ENCODE assay signal across 8 cellular contexts in genomic region chr15:65610871-65611718, GRCh38. TPM values are rescaled to one million over a fixed set of nuclear protein-coding genes. Genes with fewer than 3 reads are reported as not detected.
A peak's percentile ranks its signal among the peaks of the same experiment; 100 is the strongest.
DNase-seq lines count a peak whose midpoint lies in the region; ATAC-seq and TF ChIP-seq lines count a peak whose summit lies in the region.

Gene INTS14, minus strand, starts transcription at chr15:65611131. Its CDS starts 3,751 bp downstream, at chr15:65607380.

- peak within 1 kb of the TSS; percentile 86 for H3K9ac ChIP-seq in fibroblast of lung (ENCODE audit: insufficient read depth, low read length)

- peak; percentile 97 for DNase-seq in ELR (ENCODE audit: low read depth)
- DNase-seq in H4 (ENCODE audit: low spot score) = peak; percentile 92
- DNase-seq in LNCaP clone FGC (ENCODE audit: low read depth) = peak; percentile 89
- DNase-seq in RWPE1 (ENCODE audit: low spot score) = peak; percentile 97
- peak; percentile 96 to 97 for DNase-seq in fibroblast of lung (ENCODE audit: low read depth in 2 of 2)
- peak; percentile 83 to 91 (median 86) for DNase-seq in naive thymus-derived CD8-positive, alpha-beta T cell
- peak; percentile 53 to 87 (median 81) for DNase-seq in stimulated activated naive CD4-positive, alpha-beta T cell (lab: John Stamatoyannopoulos, UW)

- H3K9me3 ChIP-seq in fibroblast of lung (ENCODE audit: control insufficient read depth, insufficient read depth, low read depth, low read length) = no peaks in the 10 kb centered on the region

- H3K4me1 ChIP-seq in fibroblast of lung (ENCODE audit: control insufficient read depth, extremely low read depth, insufficient read depth, low read length) = peaks cover 9% of the 10 kb centered on the region

- H3K36me3 Mint-ChIP-seq in activated T-helper 17 cell treated with anti-CD3 and anti-CD28 coated beads, Interleukin-2, amount 50 U/mL, for 72 hours (ENCODE audit: low read depth) = peaks cover 13% of the 10 kb centered on the region
- H3K36me3 Mint-ChIP-seq in naive thymus-derived CD8-positive, alpha-beta T cell = peaks cover 0 to 10% (median 2%) of the 10 kb centered on the region in 3 donors

- H3K27ac ChIP-seq in RWPE1 (peak within 1 kb of the TSS; percentile 93), fibroblast of lung (ENCODE audit: insufficient read depth, low read length) (peak within 1 kb of the TSS; percentile 83)

- H3K4me3 ChIP-seq in LNCaP clone FGC (ENCODE audit: low read depth, low read length) = peak within 1 kb of the TSS; percentile 94
- peak within 1 kb of the TSS; percentile 70 to 99 (median 84) for H3K4me3 ChIP-seq in fibroblast of lung (replicated peaks in 1 of 4; ENCODE audit: control extremely low read depth in 1 of 4, insufficient read depth in 1 of 4, low read depth in 3 of 4, low read length in 4 of 4)

- peaks cover 13% of the 10 kb centered on the region for H3K4me1 Mint-ChIP-seq in activated T-helper 17 cell treated with anti-CD3 and anti-CD28 coated beads, Interleukin-2, amount 50 U/mL, for 72 hours
- H3K4me1 Mint-ChIP-seq in naive thymus-derived CD8-positive, alpha-beta T cell = peaks cover 15 to 49% (median 42%) of the 10 kb centered on the region in 4 donors

- no peaks in the 10 kb centered on the region for H4K20me1 ChIP-seq in fibroblast of lung (ENCODE audit: control insufficient read depth, extremely low read depth, insufficient read depth, low read length)

- TF ChIP-seq CTCF in LNCaP clone FGC (IDR thresholded peaks at IDR 0.05; ENCODE audit: control insufficient read depth, extremely low read depth, insufficient read depth) (peak; percentile 81), RWPE1 (conservative IDR thresholded peaks at IDR 0.05; ENCODE audit: low read depth) (peak; percentile 80), fibroblast of lung (conservative IDR thresholded peaks at IDR 0.05 in 1 of 2, IDR thresholded peaks at IDR 0.05 in 1 of 2; ENCODE audit: low read depth in 1 of 2, low read length in 2 of 2) (peak in 1 of 2 donors; percentile 50)

- H2AFZ ChIP-seq in fibroblast of lung (ENCODE audit: low read length) = peak within 1 kb of the TSS; percentile 98

- H3K79me2 ChIP-seq in fibroblast of lung (ENCODE audit: control insufficient read depth, insufficient read depth, low read length) = peaks cover 23% of the 10 kb centered on the region

- peak within 1 kb of the TSS; percentile 98 for H3K27ac Mint-ChIP-seq in activated T-helper 17 cell treated with anti-CD3 and anti-CD28 coated beads, Interleukin-2, amount 50 U/mL, for 72 hours
- peak within 1 kb of the TSS; percentile 94 to 100 (median 98) for H3K27ac Mint-ChIP-seq in naive thymus-derived CD8-positive, alpha-beta T cell

- peak within 1 kb of the TSS; percentile 86 for H3K4me2 ChIP-seq in fibroblast of lung (ENCODE audit: extremely low read depth, insufficient read depth, low read length)

- H3K27me3 Mint-ChIP-seq in activated T-helper 17 cell treated with anti-CD3 and anti-CD28 coated beads, Interleukin-2, amount 50 U/mL, for 72 hours = no peaks in the 10 kb centered on the region
- no peaks in the 10 kb centered on the region for H3K27me3 Mint-ChIP-seq in naive thymus-derived CD8-positive, alpha-beta T cell

- peak; percentile 99 for ATAC-seq in activated T-helper 17 cell treated with anti-CD3 and anti-CD28 coated beads, Interleukin-2, amount 50 U/mL, for 72 hours (replicated peaks)
- peak; percentile 95 for ATAC-seq in naive thymus-derived CD8-positive, alpha-beta T cell

- CTCF ChIA-PET in RWPE1 (lab: Yijun Ruan, JAX) = interaction anchor here (0.6 to 1.3 kb wide), 6 partner anchors 31 to 568 kb away, joined by 3 to 5 read pairs (median 3); no protein-coding TSS in a partner anchor

- peak within 1 kb of the TSS; percentile 97 for H3K4me3 Mint-ChIP-seq in activated T-helper 17 cell treated with anti-CD3 and anti-CD28 coated beads, Interleukin-2, amount 50 U/mL, for 72 hours
- peak within 1 kb of the TSS; percentile 92 to 99 (median 97) for H3K4me3 Mint-ChIP-seq in naive thymus-derived CD8-positive, alpha-beta T cell

- no peaks in the 10 kb centered on the region for H3K9me3 Mint-ChIP-seq in activated T-helper 17 cell treated with anti-CD3 and anti-CD28 coated beads, Interleukin-2, amount 50 U/mL, for 72 hours
- no peaks in the 10 kb centered on the region for H3K9me3 Mint-ChIP-seq in naive thymus-derived CD8-positive, alpha-beta T cell

- H3K27me3 ChIP-seq in fibroblast of lung (ENCODE audit: control insufficient read depth, insufficient read depth, low read length) = no peaks in the 10 kb centered on the region

- POLR2A ChIA-PET in RWPE1 (lab: Yijun Ruan, JAX; ENCODE audit: low non-redundant PET) = interaction anchor here (0.7 to 0.9 kb wide), 3 partner anchors 18 to 723 kb away, joined by 3 read pairs; no protein-coding TSS in a partner anchor
- POLR2A ChIA-PET in naive thymus-derived CD8-positive, alpha-beta T cell (lab: Charles Lee) = interaction anchor here (0.6 to 2.7 kb wide), 18 partner anchors 11 to 894 kb away, joined by 3 to 21 read pairs (median 3); partner anchors contain the start of genes DPP8, HACD3, RAB11A and RNU5B-1

- no peaks in the 10 kb centered on the region for H3K36me3 ChIP-seq in fibroblast of lung (ENCODE audit: control insufficient read depth, insufficient read depth, low read length)

RNA-seq across cellular contexts. Expression of gene INTS14, which starts in this region (rescaled TPM):
- 47.0 and 57.1 TPM in 2 replicates for total RNA-seq in H4 (2014; rRNA removed; shearing (Covaris generic))
- total RNA-seq in activated T-helper 17 cell treated with anti-CD3 and anti-CD28 coated beads, Interleukin-2, amount 50 U/mL, for 72 hours = 10 to 100 TPM; 40.0 to 77.6 TPM
- total RNA-seq in fibroblast of lung = 31.5 and 32.6 TPM in 2 replicates
- polyA plus RNA-seq in fibroblast of lung = 54.3 and 55.9 TPM in 2 replicates
- 24.7 and 27.9 TPM in 2 replicates for polyA plus RNA-seq in fibroblast of lung (2012)
- polyA minus RNA-seq in fibroblast of lung (ENCODE audit: low replicate concordance) = 18.9 and 30.8 TPM in 2 replicates
- 10 to 100 TPM; 48.8 to 53.2 TPM for total RNA-seq in naive thymus-derived CD8-positive, alpha-beta T cell
- polyA plus RNA-seq in naive thymus-derived CD8-positive, alpha-beta T cell = 10 to 100 TPM; 20.4 to 30.3 (median 24.0) TPM

Comparison
In these comparisons a context has a peak if more than half of its experiments do, and no peak if none do; other contexts are left out.
1. Peak in every context shown above with its lines: DNase-seq, ATAC-seq, H3K4me3 ChIP-seq and H3K27ac ChIP-seq.